In genomic region chr22:27295605-27296004, GRCh38 we compare ENCODE assay signal across 21 cellular contexts.
"Had no signal": no experiment of that assay in that cellular context is flagged by ENCODE, and none has a peak within 500 bp of the region (broad histone marks: within the 10 kb centered on the region; RNA-seq: fewer than 3 reads in every experiment).

No MANE protein-coding gene starts in this region.

- H3K4me1 Mint-ChIP-seq: immature natural killer cell, memory B cell had no signal

- DNase-seq: dermis blood vessel endothelial cell; effector CD8-positive, alpha-beta T cell; effector memory CD8-positive, alpha-beta T cell; endodermal cell; erythroblast; esophagus squamous epithelium; foreskin fibroblast; foreskin melanocyte; gastrocnemius medialis; heart left ventricle; immature natural killer cell; islet precursor cell; kidney; kidney glomerular epithelial cell; left colon; left ventricle myocardium inferior; mesendoderm; midbrain had no signal

- H3K27ac Mint-ChIP-seq: effector memory CD8-positive, alpha-beta T cell; endodermal cell; immature natural killer cell; memory B cell had no signal

- H3K36me3 Mint-ChIP-seq: immature natural killer cell had no signal

- ATAC-seq: effector memory CD8-positive, alpha-beta T cell; esophagus mucosa; gastrocnemius medialis; heart left ventricle; left colon; left lobe of liver had no signal

- H3K4me3 Mint-ChIP-seq: effector memory CD8-positive, alpha-beta T cell; endodermal cell; immature natural killer cell; memory B cell had no signal

- H3K9me3 Mint-ChIP-seq: effector memory CD8-positive, alpha-beta T cell; endodermal cell had no signal
